In genomic region chr12:642633-643477, GRCh38 we compare ENCODE assay signal across 9 cellular contexts. TPM values are rescaled to one million over a fixed set of nuclear protein-coding genes. Genes with fewer than 3 reads are reported as not detected.
DNase-seq lines count a peak whose midpoint lies in the region; ATAC-seq and TF ChIP-seq lines count a peak whose summit lies in the region.
"Had no signal": no experiment of that assay in that cellular context is flagged by ENCODE, and none has a peak within 500 bp of the region (broad histone marks: within the 10 kb centered on the region; RNA-seq: fewer than 3 reads in every experiment).

No MANE protein-coding gene starts in this region.

- H4K20me1 ChIP-seq in BLaER1 = no peaks in the 10 kb centered on the region

- H3K36me3 ChIP-seq in BLaER1 (no peaks in the 10 kb centered on the region), SJCRH30 (no peaks in the 10 kb centered on the region), thoracic aorta (no peaks in the 10 kb centered on the region)

- no peaks in the 10 kb centered on the region for H3K27me3 Mint-ChIP-seq in activated naive CD4-positive, alpha-beta T cell treated with anti-CD3 and anti-CD28 coated beads, Interleukin-2, amount 10 ng/mL, durations not matched to agents 7 days and 5 days

- CTCF ChIA-PET in activated naive CD4-positive, alpha-beta T cell treated with anti-CD3 and anti-CD28 coated beads, Interleukin-2, amount 10 ng/mL, durations not matched to agents 7 days and 5 days (lab: Charles Lee) = interaction anchor here (0.6 to 3.9 kb wide), 6 partner anchors 26 to 111 kb away, joined by 3 to 24 read pairs (median 4); partner anchors contain the start of gene WNK1

- H3K9me3 ChIP-seq in BLaER1 (no peaks in the 10 kb centered on the region), SJCRH30 (replicated peaks) (no peaks in the 10 kb centered on the region), thoracic aorta (no peaks in the 10 kb centered on the region)

- peak overlapping the region; percentile 83 for H3K4me3 Mint-ChIP-seq in activated naive CD4-positive, alpha-beta T cell treated with anti-CD3 and anti-CD28 coated beads, Interleukin-2, amount 10 ng/mL, durations not matched to agents 7 days and 5 days

- H3K27ac Mint-ChIP-seq in activated naive CD4-positive, alpha-beta T cell treated with anti-CD3 and anti-CD28 coated beads, Interleukin-2, amount 10 ng/mL, durations not matched to agents 7 days and 5 days = peak overlapping the region; percentile 87

- peak overlapping the region; percentile 76 for H3K4me3 ChIP-seq in BLaER1
- peak overlapping the region; percentile 52 for H3K4me3 ChIP-seq in SJCRH30
- peak overlapping the region; percentile 83 for H3K4me3 ChIP-seq in thoracic aorta
- H3K4me3 ChIP-seq: SK-N-MC had no signal

- H3K9me3 Mint-ChIP-seq in activated naive CD4-positive, alpha-beta T cell treated with anti-CD3 and anti-CD28 coated beads, Interleukin-2, amount 10 ng/mL, durations not matched to agents 7 days and 5 days = peaks cover 2% of the 10 kb centered on the region

- peak overlapping the region; percentile 91 for H3K9ac ChIP-seq in BLaER1

- no peak for TF ChIP-seq CTCF in omental fat pad (IDR thresholded peaks at IDR 0.05)
- peak; percentile 34 for TF ChIP-seq CTCF in thoracic aorta (IDR thresholded peaks at IDR 0.05)

- ATAC-seq in HG03378 (IDR thresholded peaks at IDR 0.05; ENCODE audit: unreplicated experiment) (peak; percentile 41), omental fat pad (ENCODE audit: low FRiP score) (peak; percentile 74), thoracic aorta (ENCODE audit: insufficient number of reproducible peaks, low FRiP score, low read depth) (peak; percentile 30)

- H3K4me1 Mint-ChIP-seq in activated naive CD4-positive, alpha-beta T cell treated with anti-CD3 and anti-CD28 coated beads, Interleukin-2, amount 10 ng/mL, durations not matched to agents 7 days and 5 days = peaks cover 60% of the 10 kb centered on the region

- peak overlapping the region; percentile 89 for H3K4me2 ChIP-seq in BLaER1

- peak overlapping the region; percentile 97 for H3K27ac ChIP-seq in BLaER1
- H3K27ac ChIP-seq in SJCRH30 = peak overlapping the region; percentile 67
- H3K27ac ChIP-seq in thoracic aorta = peak overlapping the region; percentile 95
- H3K27ac ChIP-seq: SK-N-MC had no signal

- peaks cover 3% of the 10 kb centered on the region for H3K36me3 Mint-ChIP-seq in activated naive CD4-positive, alpha-beta T cell treated with anti-CD3 and anti-CD28 coated beads, Interleukin-2, amount 10 ng/mL, durations not matched to agents 7 days and 5 days

- TF ChIP-seq POLR2A in GM19099 (IDR thresholded peaks at IDR 0.05; ENCODE audit: extremely low read depth, insufficient read length, low read depth) = peak; percentile 65

- H3K27me3 ChIP-seq in BLaER1 (no peaks in the 10 kb centered on the region), SJCRH30 (no peaks in the 10 kb centered on the region), thoracic aorta (replicated peaks; ENCODE audit: insufficient read depth) (no peaks in the 10 kb centered on the region)

- H3K4me1 ChIP-seq in BLaER1 = peaks cover 36% of the 10 kb centered on the region
- H3K4me1 ChIP-seq in SJCRH30 = no peaks in the 10 kb centered on the region
- H3K4me1 ChIP-seq in thoracic aorta (ENCODE audit: control insufficient read depth in 1 of 2, low read depth in 2 of 2) = peaks cover 28 to 53% of the 10 kb centered on the region in 2 donors

- DNase-seq in SJCRH30 (peak; percentile 61 to 67), glomerular visceral epithelial cell (ENCODE audit: extremely low spot score) (peak; percentile 78), omental fat pad (ENCODE audit: low spot score) (no peak), thoracic aorta (ENCODE audit: low spot score) (no peak)
- DNase-seq in activated naive CD4-positive, alpha-beta T cell treated with anti-CD3 and anti-CD28 coated beads, Interleukin-2, amount 10 ng/mL, durations not matched to agents 7 days and 5 days = peak; percentile 85

RNA-seq across cellular contexts. Expression of gene NINJ2, which starts 20.4 kb away (rescaled TPM):
- total RNA-seq in SJCRH30 (2014; rRNA removed; shearing (Covaris generic)) = 0.24 TPM in 1 of 2 replicates, not detected in the other
- 10 to 100 TPM in 3 of 4 donors, 1 to 10 TPM in 1; 8.6 to 28.9 (median 17.5) TPM for total RNA-seq in omental fat pad
- 1 to 10 TPM; 2.4 to 5.3 TPM for total RNA-seq in thoracic aorta

Comparison
In these comparisons a context has a peak if more than half of its experiments do, and no peak if none do; other contexts are left out.
1. DNase-seq: peak in SJCRH30 (2 of 2), activated naive CD4-positive, alpha-beta T cell treated with anti-CD3 and anti-CD28 coated beads, Interleukin-2, amount 10 ng/mL, durations not matched to agents 7 days and 5 days (single experiment) and glomerular visceral epithelial cell (single experiment); none in omental fat pad (single experiment) and thoracic aorta (single experiment).
2. Peak in every context shown above with its lines, with median percentiles within 50 percentile points of each other: H3K27ac ChIP-seq, H3K4me3 ChIP-seq and ATAC-seq.